In the genomic region with DNA sequence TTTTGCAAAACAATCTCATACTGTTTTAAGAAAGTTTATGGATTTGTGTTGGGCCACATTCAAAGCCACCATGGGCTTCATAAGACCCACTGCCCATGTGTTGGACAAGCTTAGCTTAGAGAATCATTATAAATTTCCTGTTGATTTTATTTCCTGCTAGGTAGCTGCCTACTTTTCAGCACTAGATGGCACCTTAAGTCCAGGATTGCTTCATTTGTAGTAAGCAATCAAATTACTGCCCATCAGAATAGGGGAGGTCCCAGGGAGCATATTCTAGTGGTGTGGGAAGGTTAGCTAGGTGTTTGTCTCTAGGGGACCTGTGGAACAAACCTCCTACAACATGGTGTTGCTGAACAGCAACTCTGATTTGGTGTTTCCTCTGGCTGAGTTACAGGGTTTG, we compare ENCODE assay signal across 11 cellular contexts. TPM values are rescaled to one million over a fixed set of nuclear protein-coding genes. Genes with fewer than 3 reads are reported as not detected.
DNase-seq lines count a peak whose midpoint lies in the region; ATAC-seq, FAIRE-seq and TF ChIP-seq lines count a peak whose summit lies in the region.
"Had no signal": no experiment of that assay in that cellular context is flagged by ENCODE, and none has a peak within 500 bp of the region (broad histone marks: within the 10 kb centered on the region; RNA-seq: fewer than 3 reads in every experiment).

No MANE protein-coding gene starts in this region.

- H3K4me3 ChIP-seq in choroid plexus epithelial cell (ENCODE audit: low read depth, low read length) (no peak overlapping the region), small intestine (ENCODE audit: low read depth in 1 of 2, low read length in 2 of 2) (no peak overlapping the region)
- H3K4me3 ChIP-seq in naive thymus-derived CD4-positive, alpha-beta T cell (ENCODE audit: low read length) = no peak overlapping the region
- H3K4me3 ChIP-seq: lung had no signal

- POLR2A ChIA-PET in naive thymus-derived CD4-positive, alpha-beta T cell (lab: Charles Lee) = no interaction called here

- H3K4me1 ChIP-seq in small intestine (ENCODE audit: control insufficient read depth in 2 of 2, insufficient read depth in 1 of 2, low read depth in 1 of 2, low read length in 1 of 2) = no peaks in the 10 kb centered on the region
- no peaks in the 10 kb centered on the region for H3K4me1 ChIP-seq in naive thymus-derived CD4-positive, alpha-beta T cell (ENCODE audit: control insufficient read depth in 2 of 2, insufficient read depth in 2 of 2, low read length in 2 of 2)

- CTCF ChIA-PET in naive thymus-derived CD4-positive, alpha-beta T cell (lab: Charles Lee) = no interaction called here

- no peaks in the 10 kb centered on the region for H3K27me3 ChIP-seq in small intestine (ENCODE audit: control insufficient read depth in 2 of 2, insufficient read depth in 2 of 2, low read length in 2 of 2)
- no peaks in the 10 kb centered on the region for H3K27me3 ChIP-seq in naive thymus-derived CD4-positive, alpha-beta T cell (ENCODE audit: control insufficient read depth in 2 of 2, insufficient read depth in 2 of 2, low read length in 2 of 2)

- peaks cover 2 to 45% (median 29%) of the 10 kb centered on the region in 5 donors for H3K27me3 Mint-ChIP-seq in naive thymus-derived CD4-positive, alpha-beta T cell
- peaks cover 46% of the 10 kb centered on the region for H3K27me3 Mint-ChIP-seq in stimulated activated naive CD8-positive, alpha-beta T cell treated with anti-CD3 and anti-CD28 coated beads, Interleukin-15, amount 100 ng/mL, for 72 hours

- DNase-seq in NCI-H2029 (lab: John Stamatoyannopoulos, UW) = peak; percentile 19
- DNase-seq in NCI-H2029 treated with DMSO at 0.1 percent for 48 hours (lab: John Stamatoyannopoulos, UW) = no peak
- DNase-seq in NCI-H2227 treated with DMSO at 0.1 percent for 48 hours (lab: John Stamatoyannopoulos, UW) = peak; percentile 21
- peak; percentile 59 for DNase-seq in choroid plexus epithelial cell (ENCODE audit: low read depth)
- peak; percentile 3 for DNase-seq in small intestine
- no peak for DNase-seq in naive thymus-derived CD4-positive, alpha-beta T cell
- DNase-seq in stimulated activated naive CD8-positive, alpha-beta T cell treated with anti-CD3 and anti-CD28 coated beads, Interleukin-15, amount 100 ng/mL, for 72 hours = no peak
- DNase-seq: activated CD4-positive, alpha-beta memory T cell treated with anti-CD3 and anti-CD28 coated beads, Interleukin-2, amount 10 ng/mL, durations not matched to agents 7 days and 5 days; stimulated activated naive CD4-positive, alpha-beta T cell treated with Interleukin-2 at 50 U/mL for 16 hours had no signal

- H3K4me3 Mint-ChIP-seq in naive thymus-derived CD4-positive, alpha-beta T cell = no peak overlapping the region
- H3K4me3 Mint-ChIP-seq in stimulated activated naive CD8-positive, alpha-beta T cell treated with anti-CD3 and anti-CD28 coated beads, Interleukin-15, amount 100 ng/mL, for 72 hours = no peak overlapping the region
- H3K4me3 Mint-ChIP-seq: activated CD4-positive, alpha-beta memory T cell treated with anti-CD3 and anti-CD28 coated beads, Interleukin-2, amount 10 ng/mL, durations not matched to agents 7 days and 5 days had no signal

- intact Hi-C loops in naive thymus-derived CD4-positive, alpha-beta T cell (cut with micrococcal nuclease) = loop anchor here in 1 of 2 donors (1.0 kb wide), 1 partner anchor 8 kb away; no protein-coding TSS in a partner anchor

- H3K36me3 ChIP-seq in small intestine (ENCODE audit: control insufficient read depth in 2 of 2, insufficient read depth in 2 of 2, low read length in 2 of 2) = no peaks in the 10 kb centered on the region
- no peaks in the 10 kb centered on the region for H3K36me3 ChIP-seq in naive thymus-derived CD4-positive, alpha-beta T cell (ENCODE audit: control insufficient read depth in 2 of 3, insufficient read depth in 3 of 3, low read length in 3 of 3)

- TF ChIP-seq CTCF in choroid plexus epithelial cell (conservative IDR thresholded peaks at IDR 0.05; ENCODE audit: low read depth, low read length) = peak; percentile 60

- H3K4me1 Mint-ChIP-seq in naive thymus-derived CD4-positive, alpha-beta T cell = no peaks in the 10 kb centered on the region
- H3K4me1 Mint-ChIP-seq in stimulated activated naive CD8-positive, alpha-beta T cell treated with anti-CD3 and anti-CD28 coated beads, Interleukin-15, amount 100 ng/mL, for 72 hours = no peaks in the 10 kb centered on the region
- H3K4me1 Mint-ChIP-seq: activated CD4-positive, alpha-beta memory T cell treated with anti-CD3 and anti-CD28 coated beads, Interleukin-2, amount 10 ng/mL, durations not matched to agents 7 days and 5 days had no signal

- no peak for FAIRE-seq in small intestine (lab: Jason Lieb, UNC)

- H3K27ac Mint-ChIP-seq in naive thymus-derived CD4-positive, alpha-beta T cell = no peak overlapping the region
- H3K27ac Mint-ChIP-seq in stimulated activated naive CD8-positive, alpha-beta T cell treated with anti-CD3 and anti-CD28 coated beads, Interleukin-15, amount 100 ng/mL, for 72 hours = no peak overlapping the region
- H3K27ac Mint-ChIP-seq: activated CD4-positive, alpha-beta memory T cell treated with anti-CD3 and anti-CD28 coated beads, Interleukin-2, amount 10 ng/mL, durations not matched to agents 7 days and 5 days had no signal

- H3K9me3 Mint-ChIP-seq in naive thymus-derived CD4-positive, alpha-beta T cell = peaks cover 0 to 30% (median 18%) of the 10 kb centered on the region in 11 donors
- peaks cover 0 to 6% of the 10 kb centered on the region in 2 donors for H3K9me3 Mint-ChIP-seq in stimulated activated naive CD8-positive, alpha-beta T cell treated with anti-CD3 and anti-CD28 coated beads, Interleukin-15, amount 100 ng/mL, for 72 hours
- H3K9me3 Mint-ChIP-seq: activated CD4-positive, alpha-beta memory T cell treated with anti-CD3 and anti-CD28 coated beads, Interleukin-2, amount 10 ng/mL, durations not matched to agents 7 days and 5 days had no signal

- no peak for ATAC-seq in naive thymus-derived CD4-positive, alpha-beta T cell
- ATAC-seq in stimulated activated naive CD8-positive, alpha-beta T cell treated with anti-CD3 and anti-CD28 coated beads, Interleukin-15, amount 100 ng/mL, for 72 hours = no peak
- ATAC-seq in HG02973 (IDR thresholded peaks at IDR 0.05; ENCODE audit: unreplicated experiment) = no peak

- H3K36me3 Mint-ChIP-seq in naive thymus-derived CD4-positive, alpha-beta T cell = peaks cover 0 to 7% (median 0%) of the 10 kb centered on the region in 5 donors

- H3K27ac ChIP-seq in small intestine (ENCODE audit: low read depth in 1 of 2, low read length in 1 of 2) = no peak overlapping the region
- no peak overlapping the region for H3K27ac ChIP-seq in naive thymus-derived CD4-positive, alpha-beta T cell (ENCODE audit: low read depth, low read length)

- no peaks in the 10 kb centered on the region for H3K9me3 ChIP-seq in small intestine (ENCODE audit: control insufficient read depth, low read depth)
- H3K9me3 ChIP-seq in naive thymus-derived CD4-positive, alpha-beta T cell (ENCODE audit: control insufficient read depth in 2 of 3, low read length in 3 of 3) = no peaks in the 10 kb centered on the region

RNA-seq across cellular contexts. Expression of a gene that starts 11.0 kb away (rescaled TPM):
- not detected for polyA plus RNA-seq in small intestine
- total RNA-seq in naive thymus-derived CD4-positive, alpha-beta T cell = not detected
- not detected for polyA plus RNA-seq in naive thymus-derived CD4-positive, alpha-beta T cell
- total RNA-seq: activated CD4-positive, alpha-beta memory T cell treated with anti-CD3 and anti-CD28 coated beads, Interleukin-2, amount 10 ng/mL, durations not matched to agents 7 days and 5 days had no signal
- polyA plus RNA-seq: lung had no signal

RNA-seq across cellular contexts. Expression of a gene that starts 34.4 kb away (rescaled TPM):
- under 1 TPM in 1 of 3 donors, not detected in 2; 0.07 TPM for polyA plus RNA-seq in small intestine
- not detected for total RNA-seq in naive thymus-derived CD4-positive, alpha-beta T cell
- polyA plus RNA-seq in naive thymus-derived CD4-positive, alpha-beta T cell = not detected
- total RNA-seq: activated CD4-positive, alpha-beta memory T cell treated with anti-CD3 and anti-CD28 coated beads, Interleukin-2, amount 10 ng/mL, durations not matched to agents 7 days and 5 days; lung had no signal

Comparison
In these comparisons a context has a peak if more than half of its experiments do, and no peak if none do; other contexts are left out.
1. DNase-seq: peak in NCI-H2029 (single experiment), NCI-H2227 treated with DMSO at 0.1 percent for 48 hours (single experiment), choroid plexus epithelial cell (single experiment) and small intestine (single experiment); none in NCI-H2029 treated with DMSO at 0.1 percent for 48 hours (single experiment), naive thymus-derived CD4-positive, alpha-beta T cell (0 of 9) and stimulated activated naive CD8-positive, alpha-beta T cell treated with anti-CD3 and anti-CD28 coated beads, Interleukin-15, amount 100 ng/mL, for 72 hours (0 of 2).